In genomic region chr7:134602921-134603394, GRCh38 we compare ENCODE assay signal across 10 cellular contexts. TPM values are rescaled to one million over a fixed set of nuclear protein-coding genes. Genes with fewer than 3 reads are reported as not detected.
DNase-seq lines count a peak whose midpoint lies in the region; ATAC-seq and TF ChIP-seq lines count a peak whose summit lies in the region.
"Had no signal": no experiment of that assay in that cellular context is flagged by ENCODE, and none has a peak within 500 bp of the region (broad histone marks: within the 10 kb centered on the region; RNA-seq: fewer than 3 reads in every experiment).

No MANE protein-coding gene starts in this region.

- peaks cover 9% of the 10 kb centered on the region for H3K9me3 Mint-ChIP-seq in dendritic cell treated with granulocyte-macrophage colony-stimulating factor and Interleukin-4, amounts not matched to agents 40 ng/mL and 50 ng/mL, for 4 days
- H3K9me3 Mint-ChIP-seq in naive thymus-derived CD4-positive, alpha-beta T cell = peaks cover 0 to 10% (median 5%) of the 10 kb centered on the region in 11 donors

- no peak overlapping the region for H3K27ac ChIP-seq in naive thymus-derived CD4-positive, alpha-beta T cell (ENCODE audit: low read depth, low read length)

- POLR2A ChIA-PET in naive thymus-derived CD4-positive, alpha-beta T cell (lab: Charles Lee) = no interaction called here

- no peaks in the 10 kb centered on the region for H3K36me3 Mint-ChIP-seq in dendritic cell treated with granulocyte-macrophage colony-stimulating factor and Interleukin-4, amounts not matched to agents 40 ng/mL and 50 ng/mL, for 4 days (ENCODE audit: low read depth)
- H3K36me3 Mint-ChIP-seq in naive thymus-derived CD4-positive, alpha-beta T cell = peaks cover 0 to 5% (median 0%) of the 10 kb centered on the region in 5 donors

- H3K27me3 ChIP-seq in naive thymus-derived CD4-positive, alpha-beta T cell (ENCODE audit: control insufficient read depth in 2 of 2, insufficient read depth in 2 of 2, low read length in 2 of 2) = no peaks in the 10 kb centered on the region

- H3K4me1 Mint-ChIP-seq in dendritic cell treated with granulocyte-macrophage colony-stimulating factor and Interleukin-4, amounts not matched to agents 40 ng/mL and 50 ng/mL, for 4 days (ENCODE audit: low read depth) = peaks cover 10% of the 10 kb centered on the region
- H3K4me1 Mint-ChIP-seq in naive thymus-derived CD4-positive, alpha-beta T cell = peaks cover 4 to 6% (median 5%) of the 10 kb centered on the region in 7 donors

- peak; percentile 46 for ATAC-seq in naive thymus-derived CD4-positive, alpha-beta T cell
- no peak for ATAC-seq in GM18907 (IDR thresholded peaks at IDR 0.05; ENCODE audit: unreplicated experiment)

- intact Hi-C loops in dendritic cell treated with granulocyte-macrophage colony-stimulating factor and Interleukin-4, amounts not matched to agents 40 ng/mL and 50 ng/mL, for 4 days (cut with micrococcal nuclease) = no loop called here
- intact Hi-C loops in naive thymus-derived CD4-positive, alpha-beta T cell (cut with micrococcal nuclease) = no loop called here

- DNase-seq in AG09309 (ENCODE audit: low read depth) (no peak), NCI-H2227 (lab: John Stamatoyannopoulos, UW; ENCODE audit: unreplicated experiment) (peak; percentile 20), glomerular visceral epithelial cell (ENCODE audit: extremely low spot score) (no peak), dermis blood vessel endothelial cell (no peak)
- DNase-seq in naive thymus-derived CD4-positive, alpha-beta T cell = peak in 6 of 9 donors; percentile 2 to 17 (median 7)
- DNase-seq in activated CD4-positive, alpha-beta T cell treated with anti-CD3 and anti-CD28 coated beads, Interleukin-2, amount 50 U/mL, for 1 hour = no peak
- DNase-seq: SHP77 treated with DMSO at 0.1 percent for 48 hours had no signal

- H3K4me3 ChIP-seq in AG09309 (ENCODE audit: control insufficient read depth, low read depth, low read length) = peak overlapping the region; percentile 14
- H3K4me3 ChIP-seq in naive thymus-derived CD4-positive, alpha-beta T cell (ENCODE audit: low read length) = no peak overlapping the region

- no peak for TF ChIP-seq CTCF in AG09309 (IDR thresholded peaks at IDR 0.05; ENCODE audit: control insufficient read depth, insufficient read depth, low read depth, low read length, missing control alignments)

- H3K27me3 Mint-ChIP-seq in dendritic cell treated with granulocyte-macrophage colony-stimulating factor and Interleukin-4, amounts not matched to agents 40 ng/mL and 50 ng/mL, for 4 days = peaks cover 5% of the 10 kb centered on the region
- H3K27me3 Mint-ChIP-seq in naive thymus-derived CD4-positive, alpha-beta T cell = peaks cover 4 to 46% (median 26%) of the 10 kb centered on the region in 5 donors

- peaks cover 0 to 4% (median 0%) of the 10 kb centered on the region in 3 experiments for H3K9me3 ChIP-seq in naive thymus-derived CD4-positive, alpha-beta T cell (ENCODE audit: control insufficient read depth in 2 of 3, low read length in 3 of 3)

- peak overlapping the region; percentile 50 for H3K4me3 Mint-ChIP-seq in dendritic cell treated with granulocyte-macrophage colony-stimulating factor and Interleukin-4, amounts not matched to agents 40 ng/mL and 50 ng/mL, for 4 days
- peak overlapping the region in 6 of 10 donors; percentile 11 to 65 (median 32) for H3K4me3 Mint-ChIP-seq in naive thymus-derived CD4-positive, alpha-beta T cell

- no peaks in the 10 kb centered on the region for H3K4me1 ChIP-seq in naive thymus-derived CD4-positive, alpha-beta T cell (ENCODE audit: control insufficient read depth in 2 of 2, insufficient read depth in 2 of 2, low read length in 2 of 2)

- H3K27ac Mint-ChIP-seq in dendritic cell treated with granulocyte-macrophage colony-stimulating factor and Interleukin-4, amounts not matched to agents 40 ng/mL and 50 ng/mL, for 4 days = peak overlapping the region; percentile 75
- peak overlapping the region in 1 of 9 donors; percentile 41 for H3K27ac Mint-ChIP-seq in naive thymus-derived CD4-positive, alpha-beta T cell

- H3K36me3 ChIP-seq in naive thymus-derived CD4-positive, alpha-beta T cell (ENCODE audit: control insufficient read depth in 2 of 3, insufficient read depth in 3 of 3, low read length in 3 of 3) = no peaks in the 10 kb centered on the region

- CTCF ChIA-PET in naive thymus-derived CD4-positive, alpha-beta T cell (lab: Charles Lee) = interaction anchor here (0.7 to 4.8 kb wide), 2 partner anchors 170 to 352 kb away, joined by 4 to 22 read pairs; no protein-coding TSS in a partner anchor

RNA-seq across cellular contexts. Expression of gene BPGM, which starts 43.7 kb away (rescaled TPM):
- 10 to 100 TPM; 12.7 to 19.2 (median 14.2) TPM for total RNA-seq in naive thymus-derived CD4-positive, alpha-beta T cell
- polyA plus RNA-seq in naive thymus-derived CD4-positive, alpha-beta T cell = 10 to 100 TPM; 28.9 to 33.9 TPM
- total RNA-seq in dermis blood vessel endothelial cell = 20.3 and 20.6 TPM in 2 replicates

RNA-seq across cellular contexts. Expression of gene AKR1B15, which starts 54.0 kb away (rescaled TPM):
- total RNA-seq in naive thymus-derived CD4-positive, alpha-beta T cell = not detected
- not detected for polyA plus RNA-seq in naive thymus-derived CD4-positive, alpha-beta T cell
- not detected in 2 replicates for total RNA-seq in dermis blood vessel endothelial cell
- total RNA-seq: mononuclear cell had no signal

Comparison
In these comparisons a context has a peak if more than half of its experiments do, and no peak if none do; other contexts are left out.
1. DNase-seq: peak in NCI-H2227 (single experiment) and naive thymus-derived CD4-positive, alpha-beta T cell (6 of 9); none in AG09309 (single experiment), glomerular visceral epithelial cell (single experiment), activated CD4-positive, alpha-beta T cell treated with anti-CD3 and anti-CD28 coated beads, Interleukin-2, amount 50 U/mL, for 1 hour (single experiment) and dermis blood vessel endothelial cell (single experiment).